In the genomic region with DNA sequence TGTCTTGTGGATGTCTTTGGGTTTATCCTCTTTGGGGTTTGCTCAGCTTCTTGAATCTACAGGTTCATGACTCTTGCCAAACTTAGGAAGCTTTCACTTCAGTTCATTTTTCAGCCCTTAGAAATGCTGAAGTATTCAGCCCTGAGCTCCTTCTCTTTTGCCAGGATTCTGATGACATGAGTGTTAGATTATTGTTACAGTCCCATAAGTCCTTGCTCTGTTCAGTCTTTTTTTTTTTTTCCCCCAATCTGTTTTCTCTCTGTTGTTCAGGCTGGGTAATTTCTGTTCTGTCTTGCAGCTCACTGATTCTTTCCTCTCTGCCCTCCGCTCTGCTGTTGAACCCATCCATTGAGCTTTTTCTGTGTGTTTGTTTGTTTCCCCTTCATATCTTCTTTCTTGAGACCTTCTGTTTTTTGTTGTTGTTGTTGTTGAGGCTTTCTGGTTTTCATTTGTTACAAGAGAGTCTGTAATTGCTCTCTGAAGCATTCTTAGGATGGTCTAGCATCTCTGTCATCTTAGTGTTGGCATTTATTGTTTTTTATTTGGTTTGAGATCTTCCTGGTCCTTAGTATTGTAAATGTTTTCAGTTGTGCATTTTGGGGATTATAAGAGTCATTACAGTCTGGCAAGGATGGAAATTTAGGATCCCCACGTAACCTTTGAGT, we compare ENCODE assay signal across 11 cellular contexts. TPM values are rescaled to one million over a fixed set of nuclear protein-coding genes. Genes with fewer than 3 reads are reported as not detected.
DNase-seq lines count a peak whose midpoint lies in the region; ATAC-seq, FAIRE-seq and TF ChIP-seq lines count a peak whose summit lies in the region.
"Had no signal": no experiment of that assay in that cellular context is flagged by ENCODE, and none has a peak within 500 bp of the region (broad histone marks: within the 10 kb centered on the region; RNA-seq: fewer than 3 reads in every experiment).

No MANE protein-coding gene starts in this region.

- no peak for DNase-seq in activated CD4-positive, alpha-beta T cell treated with anti-CD3 and anti-CD28 coated beads for 36 hours
- no peak for DNase-seq in activated CD4-positive, alpha-beta T cell treated with anti-CD3 and anti-CD28 coated beads, Interleukin-2, amount 10 ng/mL, durations not matched to agents 7 days and 5 days
- DNase-seq in K562 (ENCODE audit: extremely low read depth in 1 of 4, low spot score in 3 of 4) (no peak), tibial artery (no peak), spleen (no peak), head of caudate nucleus (no peak)
- DNase-seq in stimulated activated CD4-positive, alpha-beta T cell treated with anti-CD3 and anti-CD28 coated beads, Interleukin-12 subunit alpha, Interleukin-12 subunit beta, amount 100 ng/mL, for 4 hours, result no peak
- DNase-seq: 8988T, right lobe of liver had no signal

- H3K27me3 ChIP-seq in K562 (ENCODE audit: control insufficient read depth in 2 of 2, insufficient read depth in 2 of 2, low read length in 2 of 2) (no peaks in the 10 kb centered on the region), layer of hippocampus (ENCODE audit: control insufficient read depth, insufficient read depth, low read length) (no peaks in the 10 kb centered on the region), tibial artery (no peaks in the 10 kb centered on the region), spleen (replicated peaks in 1 of 7) (no peaks in the 10 kb centered on the region)
- H3K27me3 ChIP-seq: right lobe of liver had no signal

- TF ChIP-seq POLR2A in K562 (conservative IDR thresholded peaks at IDR 0.05) (no peak), spleen (IDR thresholded peaks at IDR 0.05) (no peak)

- no peak overlapping the region for H3K9ac ChIP-seq in K562 (ENCODE audit: insufficient read depth in 1 of 2, low read depth in 2 of 2, low read length in 2 of 2)

- no peak overlapping the region for H3K4me3 ChIP-seq in K562
- no peak overlapping the region for H3K4me3 ChIP-seq in tibial artery
- no peak overlapping the region for H3K4me3 ChIP-seq in spleen
- H3K4me3 ChIP-seq: right lobe of liver had no signal

- no peak for FAIRE-seq in K562 (lab: Jason Lieb, UNC)
- FAIRE-seq: frontal cortex had no signal

- H3K36me3 Mint-ChIP-seq in activated CD4-positive, alpha-beta T cell treated with anti-CD3 and anti-CD28 coated beads for 36 hours (ENCODE audit: low read depth), result peaks cover 5% of the 10 kb centered on the region
- peaks cover 12% of the 10 kb centered on the region for H3K36me3 Mint-ChIP-seq in activated CD4-positive, alpha-beta T cell treated with anti-CD3 and anti-CD28 coated beads, Interleukin-2, amount 10 ng/mL, durations not matched to agents 7 days and 5 days (ENCODE audit: low read depth)

- peaks cover 56% of the 10 kb centered on the region for H3K79me2 ChIP-seq in K562 (ENCODE audit: control insufficient read depth, insufficient read depth, low read length)

- TF ChIP-seq CTCF in K562 (IDR thresholded peaks at IDR 0.05 in 2 of 3, conservative IDR thresholded peaks at IDR 0.05 in 1 of 3; ENCODE audit: insufficient read depth in 2 of 3, low read depth in 1 of 3, low read length in 3 of 3) (no peak), tibial artery (IDR thresholded peaks at IDR 0.05) (no peak), spleen (IDR thresholded peaks at IDR 0.05 in 8 of 11, conservative IDR thresholded peaks at IDR 0.05 in 3 of 11) (no peak)

- H3K36me3 ChIP-seq in K562 (ENCODE audit: control insufficient read depth, insufficient read depth, low read length) (no peaks in the 10 kb centered on the region), tibial artery (no peaks in the 10 kb centered on the region), spleen (peaks cover 0 to 16% (median 0%) of the 10 kb centered on the region in 6 donors)
- H3K36me3 ChIP-seq: right lobe of liver had no signal

- CTCF ChIA-PET in activated CD4-positive, alpha-beta T cell treated with anti-CD3 and anti-CD28 coated beads for 36 hours (lab: Charles Lee), result interaction anchor here (1.3 kb wide), 1 partner anchor 11 kb away, joined by 3 read pairs; no protein-coding TSS in a partner anchor
- CTCF ChIA-PET in activated CD4-positive, alpha-beta T cell treated with anti-CD3 and anti-CD28 coated beads, Interleukin-2, amount 10 ng/mL, durations not matched to agents 7 days and 5 days (lab: Charles Lee), result interaction anchor here (0.6 to 1.0 kb wide), 2 partner anchors 10 to 18 kb away, joined by 3 to 4 read pairs; a partner anchor contains a TSS
- CTCF ChIA-PET in K562 (lab: Yijun Ruan, JAX; ENCODE audit: low intra/inter-chr PET ratio), result no interaction called here

- H3K4me1 ChIP-seq in K562 (replicated peaks in 1 of 2; ENCODE audit: control insufficient read depth in 2 of 2, insufficient read depth in 2 of 2, low read length in 2 of 2) (peaks cover 0 to 5% of the 10 kb centered on the region in 2 experiments; a peak in 3 of 5 replicates), tibial artery (peaks cover 0 to 52% (median 31%) of the 10 kb centered on the region in 4 donors), spleen (peaks cover 0 to 52% (median 19%) of the 10 kb centered on the region in 6 donors)
- H3K4me1 ChIP-seq: right lobe of liver had no signal

- no peak for TF ChIP-seq RAD21 in K562 (CRISPR knock-in tag; conservative IDR thresholded peaks at IDR 0.05 in 1 of 2, IDR thresholded peaks at IDR 0.05 in 1 of 2)

- H2AFZ ChIP-seq in K562 (ENCODE audit: low read depth, low read length), result no peak overlapping the region

- H3K27ac Mint-ChIP-seq in activated CD4-positive, alpha-beta T cell treated with anti-CD3 and anti-CD28 coated beads for 36 hours, result peak overlapping the region; percentile 10
- no peak overlapping the region for H3K27ac Mint-ChIP-seq in activated CD4-positive, alpha-beta T cell treated with anti-CD3 and anti-CD28 coated beads, Interleukin-2, amount 10 ng/mL, durations not matched to agents 7 days and 5 days

- H3K4me3 Mint-ChIP-seq in activated CD4-positive, alpha-beta T cell treated with anti-CD3 and anti-CD28 coated beads for 36 hours, result no peak overlapping the region
- H3K4me3 Mint-ChIP-seq in activated CD4-positive, alpha-beta T cell treated with anti-CD3 and anti-CD28 coated beads, Interleukin-2, amount 10 ng/mL, durations not matched to agents 7 days and 5 days, result no peak overlapping the region

- TF ChIP-seq EP300 in K562 (IDR thresholded peaks at IDR 0.05; ENCODE audit: low read length), result no peak

- BruUV-seq in K562 (replicated peaks; lab: Mats Ljungman, UMichigan), result no TSS peak

- peaks cover 30% of the 10 kb centered on the region for H3K4me1 Mint-ChIP-seq in activated CD4-positive, alpha-beta T cell treated with anti-CD3 and anti-CD28 coated beads for 36 hours
- H3K4me1 Mint-ChIP-seq in activated CD4-positive, alpha-beta T cell treated with anti-CD3 and anti-CD28 coated beads, Interleukin-2, amount 10 ng/mL, durations not matched to agents 7 days and 5 days, result peaks cover 20% of the 10 kb centered on the region

- no peak overlapping the region for H3K27ac ChIP-seq in K562 (ENCODE audit: extremely low read depth, low read depth, low read length)
- H3K27ac ChIP-seq in layer of hippocampus (ENCODE audit: low read depth, low read length), result peak overlapping the region; percentile 23
- peak overlapping the region; percentile 56 to 63 for H3K27ac ChIP-seq in tibial artery
- peak overlapping the region in 3 of 8 donors; percentile 7 to 37 (median 9) for H3K27ac ChIP-seq in spleen
- H3K27ac ChIP-seq: right lobe of liver had no signal

- no peaks in the 10 kb centered on the region for H4K20me1 ChIP-seq in K562 (replicated peaks; ENCODE audit: control insufficient read depth, insufficient read depth, low read length)

- no peaks in the 10 kb centered on the region for H3K9me3 ChIP-seq in K562 (replicated peaks; ENCODE audit: control insufficient read depth, insufficient read depth, low read depth, low read length)
- no peaks in the 10 kb centered on the region for H3K9me3 ChIP-seq in tibial artery
- no peaks in the 10 kb centered on the region for H3K9me3 ChIP-seq in spleen
- H3K9me3 ChIP-seq: right lobe of liver had no signal

- H3K27me3 Mint-ChIP-seq in activated CD4-positive, alpha-beta T cell treated with anti-CD3 and anti-CD28 coated beads for 36 hours, result no peaks in the 10 kb centered on the region
- H3K27me3 Mint-ChIP-seq in activated CD4-positive, alpha-beta T cell treated with anti-CD3 and anti-CD28 coated beads, Interleukin-2, amount 10 ng/mL, durations not matched to agents 7 days and 5 days, result no peaks in the 10 kb centered on the region

- no peaks in the 10 kb centered on the region for H3K9me3 Mint-ChIP-seq in activated CD4-positive, alpha-beta T cell treated with anti-CD3 and anti-CD28 coated beads for 36 hours (ENCODE audit: low read depth)
- no peaks in the 10 kb centered on the region for H3K9me3 Mint-ChIP-seq in activated CD4-positive, alpha-beta T cell treated with anti-CD3 and anti-CD28 coated beads, Interleukin-2, amount 10 ng/mL, durations not matched to agents 7 days and 5 days

- in situ Hi-C loops in K562 (cut with MboI), result no loop called here

- H3K9me1 ChIP-seq in K562 (ENCODE audit: control insufficient read depth, insufficient read depth, low read length), result no peaks in the 10 kb centered on the region

- intact Hi-C loops in activated CD4-positive, alpha-beta T cell treated with anti-CD3 and anti-CD28 coated beads for 36 hours (cut with DNase I, micrococcal nuclease), result no loop called here
- intact Hi-C loops in K562 (cut with micrococcal nuclease), result loop anchor here (10.0 kb wide), 1 partner anchor 125 kb away; no protein-coding TSS in a partner anchor
- intact Hi-C loops in tibial artery (cut with DNase I; ENCODE audit: low total_unique reads), result loop anchor here (10.0 kb wide), 1 partner anchor 55 kb away; no protein-coding TSS in a partner anchor
- intact Hi-C loops in spleen (cut with DNase I; ENCODE audit: low total_unique reads), result no loop called here
- intact Hi-C loops in head of caudate nucleus (cut with DNase I), result no loop called here

- 47% methylated on average over 2 of the region's 2 CpGs for WGBS in K562 (ENCODE audit: insufficient coverage, low coverage, missing lambda C conversion rate)
- 46 to 75% (median 48%) methylated on average over 2 of the region's 2 CpGs for WGBS in spleen, 5 donors

- H3K4me2 ChIP-seq in K562 (ENCODE audit: insufficient read depth, low read length), result no peak overlapping the region

- ATAC-seq in activated CD4-positive, alpha-beta T cell treated with anti-CD3 and anti-CD28 coated beads for 36 hours, result no peak
- peak; percentile 47 for ATAC-seq in K562

- POLR2A ChIA-PET in activated CD4-positive, alpha-beta T cell treated with anti-CD3 and anti-CD28 coated beads for 36 hours (lab: Charles Lee), result interaction anchor here (0.6 kb wide), 1 partner anchor 51 kb away, joined by 4 read pairs; no protein-coding TSS in a partner anchor
- POLR2A ChIA-PET in activated CD4-positive, alpha-beta T cell treated with anti-CD3 and anti-CD28 coated beads, Interleukin-2, amount 10 ng/mL, durations not matched to agents 7 days and 5 days (lab: Charles Lee), result interaction anchor here (0.6 kb wide), 1 partner anchor 27 kb away, joined by 3 read pairs; no protein-coding TSS in a partner anchor
- POLR2A ChIA-PET in K562 (lab: Yijun Ruan, JAX), result interaction anchor here (0.5 to 2.0 kb wide), 7 partner anchors 8 to 70 kb away, joined by 3 to 14 read pairs (median 3); no protein-coding TSS in a partner anchor

RNA-seq across cellular contexts. Expression of a gene that starts 18.4 kb away (rescaled TPM):
- total RNA-seq in activated CD4-positive, alpha-beta T cell treated with anti-CD3 and anti-CD28 coated beads for 36 hours, result 10 to 100 TPM; 43.6 to 77.5 TPM
- total RNA-seq in activated CD4-positive, alpha-beta T cell treated with anti-CD3 and anti-CD28 coated beads, Interleukin-2, amount 10 ng/mL, durations not matched to agents 7 days and 5 days, result 10 to 100 TPM; 54.0 to 58.0 TPM
- total RNA-seq in K562 (2011; cell fraction: chromatin; rRNA removed; ENCODE audit: low replicate concordance), result 161 and 276 TPM in 2 replicates
- 65.2 and 96.1 TPM in 2 replicates for total RNA-seq in K562 (2011; cell fraction: nucleolus; rRNA removed)
- total RNA-seq in K562 (2011; cell fraction: nucleoplasm; rRNA removed), result 143 and 236 TPM in 2 replicates
- total RNA-seq in K562 (2014; rRNA removed) (39.0 and 40.6 TPM in 2 replicates), K562 (2014; rRNA removed; fragmentation: Illumina TruSeq; extraction: Trizol) (26.6 and 33.1 TPM in 2 replicates), K562 (2015; rRNA removed; fragmentation: Illumina TruSeq; extraction: Trizol) (32.6 and 33.7 TPM in 2 replicates), K562 (2021) (28.6 and 29.2 TPM in 2 replicates), spleen (10 to 100 TPM; 56.1 to 86.2 (median 68.8) TPM)
- polyA plus RNA-seq in K562 (2011; rRNA removed) (75.3 and 78.4 TPM in 2 replicates), K562 (2014; fragmentation: Illumina TruSeq; extraction: Trizol) (55.1 and 56.8 TPM in 2 replicates), K562 (2014; fragmentation: Nextera tagmentation; extraction: Ambion mirVana) (1 to 10 TPM; 4.6 to 5.4 TPM), K562 (2014; rRNA removed) (30.3 and 112 TPM in 2 replicates), spleen (10 to 100 TPM in 1 of 3 donors, 1 to 10 TPM in 2; 7.7 to 13.1 (median 8.6) TPM)
- 32.3 and 52.2 TPM in 2 replicates for polyA plus RNA-seq in K562 (2011; cell fraction: cytosol; rRNA removed)
- 110 and 115 TPM in 2 replicates for polyA plus RNA-seq in K562 (2011; cell fraction: nucleus; rRNA removed)
- polyA plus RNA-seq in K562 (2012), result 16.3 and 17.8 TPM in 2 replicates
- polyA minus RNA-seq in K562 (2011; rRNA and poly(A)+ RNA removed), result 132 and 162 TPM in 2 replicates
- 27.7 and 35.1 TPM in 2 replicates for polyA minus RNA-seq in K562 (2011; cell fraction: cytosol; rRNA and poly(A)+ RNA removed)
- 33.9 and 66.8 TPM in 2 replicates for polyA minus RNA-seq in K562 (2011; cell fraction: nucleus; rRNA and poly(A)+ RNA removed)

RNA-seq across cellular contexts. Expression of a gene that starts 59.8 kb away (rescaled TPM):
- 10 to 100 TPM; 20.7 to 25.6 TPM for total RNA-seq in activated CD4-positive, alpha-beta T cell treated with anti-CD3 and anti-CD28 coated beads for 36 hours
- 10 to 100 TPM; 35.7 to 38.8 TPM for total RNA-seq in activated CD4-positive, alpha-beta T cell treated with anti-CD3 and anti-CD28 coated beads, Interleukin-2, amount 10 ng/mL, durations not matched to agents 7 days and 5 days
- 9.2 and 23.4 TPM in 2 replicates for total RNA-seq in K562 (2011; cell fraction: chromatin; rRNA removed; ENCODE audit: low replicate concordance)
- total RNA-seq in K562 (2011; cell fraction: nucleolus; rRNA removed), result 6.2 and 7.2 TPM in 2 replicates
- 13.4 and 20.8 TPM in 2 replicates for total RNA-seq in K562 (2011; cell fraction: nucleoplasm; rRNA removed)
- 105 and 106 TPM in 2 replicates for total RNA-seq in K562 (2014; rRNA removed)
- 82.1 and 94.8 TPM in 2 replicates for total RNA-seq in K562 (2014; rRNA removed; fragmentation: Illumina TruSeq; extraction: Trizol)
- 67.5 and 77.6 TPM in 2 replicates for total RNA-seq in K562 (2015; rRNA removed; fragmentation: Illumina TruSeq; extraction: Trizol)
- 76.3 and 83.8 TPM in 2 replicates for total RNA-seq in K562 (2021)
- 53.4 and 64.9 TPM in 2 replicates for polyA plus RNA-seq in K562 (2011; rRNA removed)
- 11.2 and 17.6 TPM in 2 replicates for polyA plus RNA-seq in K562 (2011; cell fraction: cytosol; rRNA removed)
- 8.3 and 15.6 TPM in 2 replicates for polyA plus RNA-seq in K562 (2011; cell fraction: nucleus; rRNA removed)
- 47.8 and 58.7 TPM in 2 replicates for polyA plus RNA-seq in K562 (2012)
- polyA plus RNA-seq in K562 (2014; fragmentation: Illumina TruSeq; extraction: Trizol), result 72.1 and 87.6 TPM in 2 replicates
- polyA plus RNA-seq in K562 (2014; fragmentation: Nextera tagmentation; extraction: Ambion mirVana), result 10 to 100 TPM; 35.7 to 47.5 TPM
- 47.2 and 48.9 TPM in 2 replicates for polyA plus RNA-seq in K562 (2014; rRNA removed)
- polyA minus RNA-seq in K562 (2011; rRNA and poly(A)+ RNA removed), result 80.8 and 120 TPM in 2 replicates
- polyA minus RNA-seq in K562 (2011; cell fraction: cytosol; rRNA and poly(A)+ RNA removed), result 29.3 and 41.4 TPM in 2 replicates
- polyA minus RNA-seq in K562 (2011; cell fraction: nucleus; rRNA and poly(A)+ RNA removed), result 5.9 and 10.3 TPM in 2 replicates
- 10 to 100 TPM; 28.5 to 52.6 (median 42.7) TPM for total RNA-seq in spleen
- 10 to 100 TPM; 10.9 to 15.7 (median 12.0) TPM for polyA plus RNA-seq in spleen

Comparison
In these comparisons a context has a peak if more than half of its experiments do, and no peak if none do; other contexts are left out.
1. intact Hi-C loops: an anchor here in K562 (10.0 kb wide) and tibial artery (10.0 kb wide); none called in activated CD4-positive, alpha-beta T cell treated with anti-CD3 and anti-CD28 coated beads for 36 hours, spleen and head of caudate nucleus.